Comparison of ENCODE assay signal across 1 cellular context in genomic region chr20:62285722-62286121, GRCh38.
TF ChIP-seq lines count a peak whose summit lies in the region.

No MANE protein-coding gene starts in this region.

TF ChIP-seq in HepG2, 621 proteins besides CTCF, POLR2A, EP300 and RAD21:
- TF ChIP-seq, protein P1, sequence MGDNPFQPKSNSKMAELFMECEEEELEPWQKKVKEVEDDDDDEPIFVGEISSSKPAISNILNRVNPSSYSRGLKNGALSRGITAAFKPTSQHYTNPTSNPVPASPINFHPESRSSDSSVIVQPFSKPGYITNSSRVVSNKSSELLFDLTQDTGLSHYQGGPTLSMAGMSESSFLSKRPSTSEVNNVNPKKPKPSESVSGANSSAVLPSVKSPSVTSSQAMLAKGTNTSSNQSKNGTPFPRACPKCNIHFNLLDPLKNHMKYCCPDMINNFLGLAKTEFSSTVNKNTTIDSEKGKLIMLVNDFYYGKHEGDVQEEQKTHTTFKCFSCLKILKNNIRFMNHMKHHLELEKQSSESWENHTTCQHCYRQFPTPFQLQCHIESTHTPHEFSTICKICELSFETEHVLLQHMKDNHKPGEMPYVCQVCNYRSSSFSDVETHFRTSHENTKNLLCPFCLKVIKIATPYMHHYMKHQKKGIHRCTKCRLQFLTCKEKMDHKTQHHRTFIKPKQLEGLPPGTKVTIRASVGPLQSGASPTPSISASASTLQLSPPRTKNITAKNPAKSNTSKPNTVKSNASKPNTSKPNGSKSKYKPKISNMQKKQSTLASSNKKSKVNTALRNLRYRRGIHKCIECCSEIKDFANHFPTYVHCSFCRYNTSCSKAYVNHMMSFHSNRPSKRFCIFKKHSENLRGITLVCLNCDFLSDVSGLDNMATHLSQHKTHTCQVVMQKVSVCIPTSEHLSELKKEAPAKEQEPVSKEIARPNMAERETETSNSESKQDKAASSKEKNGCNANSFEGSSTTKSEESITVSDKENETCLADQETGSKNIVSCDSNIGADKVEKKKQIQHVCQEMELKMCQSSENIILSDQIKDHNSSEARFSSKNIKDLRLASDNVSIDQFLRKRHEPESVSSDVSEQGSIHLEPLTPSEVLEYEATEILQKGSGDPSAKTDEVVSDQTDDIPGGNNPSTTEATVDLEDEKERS (CRISPR knock-in tag; IDR thresholded peaks at IDR 0.05): no peak
- 0 out of 2 replicates have a peak, but pooled peaks have one; percentile 35 for TF ChIP-seq CENPT (CRISPR knock-in tag; IDR thresholded peaks at IDR 0.05; ENCODE audit: low read depth)
TF ChIP-seq in HepG2: peak in this region for 1.
